Comparison of ENCODE assay signal across 7 cellular contexts in genomic region chr14:21978184-21978998, GRCh38.
A peak's percentile ranks its signal among the peaks of the same experiment; 100 is the strongest.
DNase-seq lines count a peak whose midpoint lies in the region; ATAC-seq and TF ChIP-seq lines count a peak whose summit lies in the region.

No MANE protein-coding gene starts in this region.

- H3K4me3 ChIP-seq in GM06990 (replicated peaks; ENCODE audit: low read depth, low read length) (no peak overlapping the region), astrocyte of the cerebellum (ENCODE audit: low read depth, low read length) (no peak overlapping the region), kidney epithelial cell (ENCODE audit: low read depth, low read length) (no peak overlapping the region)

- no peaks in the 10 kb centered on the region for H3K36me3 ChIP-seq in GM06990 (ENCODE audit: control insufficient read depth, insufficient read depth, low read length)
- no peaks in the 10 kb centered on the region for H3K36me3 ChIP-seq in kidney epithelial cell (ENCODE audit: control insufficient read depth, insufficient read depth, low read length)

- no peaks in the 10 kb centered on the region for H3K27me3 Mint-ChIP-seq in T-helper 17 cell

- H3K4me3 Mint-ChIP-seq in T-helper 17 cell: peak overlapping the region; percentile 53

- DNase-seq in GM06990 (ENCODE audit: extremely low read depth, insufficient read length) (no peak), T-helper 17 cell (peak in 2 of 3 donors; percentile 41 to 46), astrocyte of the cerebellum (ENCODE audit: low read depth) (no peak), kidney epithelial cell (ENCODE audit: low read depth) (no peak)
- peak; percentile 26 to 74 (median 39) for DNase-seq in stimulated activated naive CD4-positive, alpha-beta T cell (lab: John Stamatoyannopoulos, UW)

- H3K36me3 Mint-ChIP-seq in T-helper 17 cell (ENCODE audit: low read depth): no peaks in the 10 kb centered on the region

- H3K9me3 ChIP-seq in T-helper 17 cell (ENCODE audit: control insufficient read depth, low read length, poor library complexity, severe bottlenecking): no peaks in the 10 kb centered on the region

- TF ChIP-seq CTCF in GM06990 (IDR thresholded peaks at IDR 0.05; ENCODE audit: insufficient read depth, low read length, poor library complexity, severe bottlenecking): peak; percentile 93
- peak; percentile 69 for TF ChIP-seq CTCF in astrocyte of the cerebellum (IDR thresholded peaks at IDR 0.05; ENCODE audit: low read depth, low read length, missing control alignments)
- peak; percentile 82 for TF ChIP-seq CTCF in kidney epithelial cell (IDR thresholded peaks at IDR 0.05; ENCODE audit: insufficient read depth, low read length, poor library complexity, severe bottlenecking)

- ATAC-seq in HG03159 (IDR thresholded peaks at IDR 0.05; ENCODE audit: unreplicated experiment): peak; percentile 54
- peak; percentile 77 for ATAC-seq in T-helper 17 cell
- ATAC-seq in HG03342 (IDR thresholded peaks at IDR 0.05; ENCODE audit: unreplicated experiment): no peak

- in situ Hi-C loops in astrocyte of the cerebellum (cut with HindIII; ENCODE audit: low sequenced_read_pairs): no loop called here

- peaks cover 10% of the 10 kb centered on the region for H3K4me1 Mint-ChIP-seq in T-helper 17 cell

- no peaks in the 10 kb centered on the region for H3K27me3 ChIP-seq in GM06990 (replicated peaks; ENCODE audit: control insufficient read depth, insufficient read depth, low read length)
- H3K27me3 ChIP-seq in kidney epithelial cell (ENCODE audit: control insufficient read depth, insufficient read depth, low read length): no peaks in the 10 kb centered on the region

- peak overlapping the region; percentile 19 for H3K27ac Mint-ChIP-seq in T-helper 17 cell

Comparison
In these comparisons a context has a peak if more than half of its experiments do, and no peak if none do; other contexts are left out.
1. DNase-seq: peak in T-helper 17 cell (2 of 3) and stimulated activated naive CD4-positive, alpha-beta T cell (6 of 6); none in GM06990 (single experiment), astrocyte of the cerebellum (single experiment) and kidney epithelial cell (single experiment).
2. Peak in every context shown above with its lines, with median percentiles within 50 percentile points of each other: CTCF ChIP-seq.